Comparison of ENCODE assay signal across 11 cellular contexts in the genomic region with DNA sequence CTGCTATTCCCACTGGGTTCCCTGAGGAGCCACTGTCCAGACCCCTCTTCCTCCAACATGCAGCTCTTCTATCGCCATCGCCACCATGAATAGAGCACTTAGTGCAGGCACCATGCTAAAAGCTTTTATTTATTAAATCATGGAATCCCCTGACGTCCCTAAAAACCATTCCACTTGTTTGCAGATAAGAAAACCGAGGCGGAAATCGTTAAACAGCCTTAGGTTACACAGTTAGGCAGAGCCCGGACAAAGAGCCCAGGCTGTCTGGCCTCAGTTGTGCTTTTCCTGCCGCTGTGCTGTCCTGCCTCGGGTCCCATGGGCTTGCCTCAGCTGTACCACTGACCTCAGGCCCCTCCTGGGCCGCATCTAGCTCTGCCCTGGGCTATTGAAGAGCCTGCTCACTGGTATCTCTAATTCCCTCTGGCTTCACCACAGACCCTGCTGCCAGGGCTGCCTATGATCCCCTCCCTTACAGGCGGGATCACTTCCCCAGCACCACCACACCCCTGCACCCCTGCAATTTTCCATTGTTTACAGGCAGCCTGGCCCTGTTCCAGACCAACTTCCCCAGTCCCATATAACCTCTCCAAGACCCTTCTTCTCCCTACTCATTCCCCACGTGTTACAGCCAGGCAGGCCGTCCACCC. TPM values are rescaled to one million over a fixed set of nuclear protein-coding genes. Genes with fewer than 3 reads are reported as not detected.
DNase-seq lines count a peak whose midpoint lies in the region; ATAC-seq and TF ChIP-seq lines count a peak whose summit lies in the region.
"Had no signal": no experiment of that assay in that cellular context is flagged by ENCODE, and none has a peak within 500 bp of the region (broad histone marks: within the 10 kb centered on the region; RNA-seq: fewer than 3 reads in every experiment).

No MANE protein-coding gene starts in this region.

- intact Hi-C loops in body of pancreas (cut with DNase I) = no loop called here

- in situ Hi-C loops in KBM-7 (cut with MboI; ENCODE audit: low pct_unique_long_range_greater_than_20kb, low sequenced_read_pairs) = no loop called here

- no peaks in the 10 kb centered on the region for H3K9me3 ChIP-seq in body of pancreas
- H3K9me3 ChIP-seq in liver (ENCODE audit: control insufficient read depth in 4 of 4, low read length in 3 of 4) = no peaks in the 10 kb centered on the region
- H3K9me3 ChIP-seq in subcutaneous abdominal adipose tissue (ENCODE audit: control insufficient read depth in 5 of 5, low read length in 5 of 5) = no peaks in the 10 kb centered on the region

- H3K27ac ChIP-seq in body of pancreas (peak overlapping the region in 3 of 4 donors; percentile 30 to 46 (median 42)), liver (ENCODE audit: low read depth in 1 of 2, low read length in 2 of 2) (peak overlapping the region; percentile 75 to 85), subcutaneous abdominal adipose tissue (ENCODE audit: low read depth, low read length) (peak overlapping the region; percentile 89)

- ATAC-seq in body of pancreas = no peak
- no peak for ATAC-seq in GM21528 (IDR thresholded peaks at IDR 0.05; ENCODE audit: low FRiP score, unreplicated experiment)
- ATAC-seq: stimulated activated naive CD8-positive, alpha-beta T cell treated with anti-CD3 and anti-CD28 coated beads, Interleukin-15, amount 100 ng/mL, for 72 hours had no signal

- H3K4me3 ChIP-seq in body of pancreas = no peak overlapping the region
- no peak overlapping the region for H3K4me3 ChIP-seq in liver (ENCODE audit: low read depth in 1 of 3, low read length in 3 of 3)
- H3K4me3 ChIP-seq in subcutaneous abdominal adipose tissue (ENCODE audit: low read depth in 1 of 5, low read length in 5 of 5) = peak overlapping the region in 3 of 5 donors; percentile 13 to 50 (median 32)
- H3K4me3 ChIP-seq: lung had no signal

- no peaks in the 10 kb centered on the region for H3K36me3 ChIP-seq in body of pancreas (replicated peaks in 1 of 2; ENCODE audit: insufficient read depth in 1 of 2, low read depth in 2 of 2)
- H3K36me3 ChIP-seq in liver (ENCODE audit: control insufficient read depth in 4 of 4, insufficient read depth in 3 of 4, low read depth in 1 of 4, low read length in 3 of 4) = no peaks in the 10 kb centered on the region
- no peaks in the 10 kb centered on the region for H3K36me3 ChIP-seq in subcutaneous abdominal adipose tissue (ENCODE audit: control insufficient read depth in 5 of 5, insufficient read depth in 5 of 5, low read length in 5 of 5)

- TF ChIP-seq POLR2A in body of pancreas (IDR thresholded peaks at IDR 0.05) = no peak

- H3K27me3 ChIP-seq in body of pancreas (no peaks in the 10 kb centered on the region), liver (ENCODE audit: control insufficient read depth in 4 of 4, insufficient read depth in 4 of 4, low read length in 3 of 4) (no peaks in the 10 kb centered on the region), subcutaneous abdominal adipose tissue (ENCODE audit: control insufficient read depth in 5 of 5, insufficient read depth in 4 of 5, low read length in 5 of 5) (no peaks in the 10 kb centered on the region)

- no peak for TF ChIP-seq RAD21 in liver (IDR thresholded peaks at IDR 0.05)

- no peak for TF ChIP-seq CTCF in body of pancreas (IDR thresholded peaks at IDR 0.05)
- no peak for TF ChIP-seq CTCF in liver (IDR thresholded peaks at IDR 0.05; ENCODE audit: low read depth, low read length, missing input control)

- DNase-seq in NCI-H226 (peak; percentile 9), body of pancreas (no peak), SW 1271 (lab: John Stamatoyannopoulos, UW) (no peak), KBM-7 (no peak), SIG-M5 treated with dmso at 0.1 percent for 504 hours (lab: John Stamatoyannopoulos, UW; ENCODE audit: unreplicated experiment) (no peak)
- DNase-seq: effector CD8-positive, alpha-beta T cell; stimulated activated naive CD8-positive, alpha-beta T cell treated with anti-CD3 and anti-CD28 coated beads, Interleukin-15, amount 100 ng/mL, for 72 hours had no signal

- H3K9ac ChIP-seq in liver (ENCODE audit: low read depth in 1 of 2, low read length in 2 of 2) (no peak overlapping the region), subcutaneous abdominal adipose tissue (ENCODE audit: low read length in 5 of 5) (peak overlapping the region in 1 of 5 donors; percentile 42)

- peaks cover 10% of the 10 kb centered on the region for H3K4me1 ChIP-seq in body of pancreas
- peaks cover 4 to 17% (median 14%) of the 10 kb centered on the region in 4 donors for H3K4me1 ChIP-seq in liver (ENCODE audit: control insufficient read depth in 4 of 4, insufficient read depth in 4 of 4, low read length in 3 of 4)
- H3K4me1 ChIP-seq in subcutaneous abdominal adipose tissue (ENCODE audit: control insufficient read depth in 5 of 5, insufficient read depth in 5 of 5, low read length in 5 of 5) = peaks cover 13 to 69% (median 62%) of the 10 kb centered on the region in 5 donors

- 66 to 70% methylated on average over 13 of the region's 13 CpGs for WGBS in body of pancreas, 2 donors
- whole genome bisulfite sequencing in liver = 71% methylated on average over 13 of the region's 13 CpGs

TF ChIP-seq in liver, 16 proteins besides CTCF, POLR2A, EP300 and RAD21:
- no peak for TF ChIP-seq FOXA2 (IDR thresholded peaks at IDR 0.05)
- no peak for TF ChIP-seq FOXA1 (IDR thresholded peaks at IDR 0.05)
- TF ChIP-seq HNF4G (IDR thresholded peaks at IDR 0.05) = no peak
- no peak for TF ChIP-seq MAX (IDR thresholded peaks at IDR 0.05)
- TF ChIP-seq, protein P1, sequence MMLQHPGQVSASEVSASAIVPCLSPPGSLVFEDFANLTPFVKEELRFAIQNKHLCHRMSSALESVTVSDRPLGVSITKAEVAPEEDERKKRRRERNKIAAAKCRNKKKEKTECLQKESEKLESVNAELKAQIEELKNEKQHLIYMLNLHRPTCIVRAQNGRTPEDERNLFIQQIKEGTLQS (IDR thresholded peaks at IDR 0.05) = no peak
- TF ChIP-seq ZBTB33 (IDR thresholded peaks at IDR 0.05) = no peak
- TF ChIP-seq RXRA (IDR thresholded peaks at IDR 0.05) = no peak
- no peak for TF ChIP-seq GABPA (IDR thresholded peaks at IDR 0.05 in 1 of 2, conservative IDR thresholded peaks at IDR 0.05 in 1 of 2)
- no peak for TF ChIP-seq SP1 (IDR thresholded peaks at IDR 0.05)
- TF ChIP-seq NR2F2 (IDR thresholded peaks at IDR 0.05) = no peak
- TF ChIP-seq TAF1 (conservative IDR thresholded peaks at IDR 0.05) = no peak
- no peak for TF ChIP-seq EGR1 (IDR thresholded peaks at IDR 0.05; ENCODE audit: low read depth in 2 of 2)
- no peak for TF ChIP-seq HNF4A (conservative IDR thresholded peaks at IDR 0.05)
- no peak for TF ChIP-seq JUND (IDR thresholded peaks at IDR 0.05)
- TF ChIP-seq, protein P2, sequence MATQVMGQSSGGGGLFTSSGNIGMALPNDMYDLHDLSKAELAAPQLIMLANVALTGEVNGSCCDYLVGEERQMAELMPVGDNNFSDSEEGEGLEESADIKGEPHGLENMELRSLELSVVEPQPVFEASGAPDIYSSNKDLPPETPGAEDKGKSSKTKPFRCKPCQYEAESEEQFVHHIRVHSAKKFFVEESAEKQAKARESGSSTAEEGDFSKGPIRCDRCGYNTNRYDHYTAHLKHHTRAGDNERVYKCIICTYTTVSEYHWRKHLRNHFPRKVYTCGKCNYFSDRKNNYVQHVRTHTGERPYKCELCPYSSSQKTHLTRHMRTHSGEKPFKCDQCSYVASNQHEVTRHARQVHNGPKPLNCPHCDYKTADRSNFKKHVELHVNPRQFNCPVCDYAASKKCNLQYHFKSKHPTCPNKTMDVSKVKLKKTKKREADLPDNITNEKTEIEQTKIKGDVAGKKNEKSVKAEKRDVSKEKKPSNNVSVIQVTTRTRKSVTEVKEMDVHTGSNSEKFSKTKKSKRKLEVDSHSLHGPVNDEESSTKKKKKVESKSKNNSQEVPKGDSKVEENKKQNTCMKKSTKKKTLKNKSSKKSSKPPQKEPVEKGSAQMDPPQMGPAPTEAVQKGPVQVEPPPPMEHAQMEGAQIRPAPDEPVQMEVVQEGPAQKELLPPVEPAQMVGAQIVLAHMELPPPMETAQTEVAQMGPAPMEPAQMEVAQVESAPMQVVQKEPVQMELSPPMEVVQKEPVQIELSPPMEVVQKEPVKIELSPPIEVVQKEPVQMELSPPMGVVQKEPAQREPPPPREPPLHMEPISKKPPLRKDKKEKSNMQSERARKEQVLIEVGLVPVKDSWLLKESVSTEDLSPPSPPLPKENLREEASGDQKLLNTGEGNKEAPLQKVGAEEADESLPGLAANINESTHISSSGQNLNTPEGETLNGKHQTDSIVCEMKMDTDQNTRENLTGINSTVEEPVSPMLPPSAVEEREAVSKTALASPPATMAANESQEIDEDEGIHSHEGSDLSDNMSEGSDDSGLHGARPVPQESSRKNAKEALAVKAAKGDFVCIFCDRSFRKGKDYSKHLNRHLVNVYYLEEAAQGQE (IDR thresholded peaks at IDR 0.05) = no peak
- TF ChIP-seq YY1 (IDR thresholded peaks at IDR 0.05) = no peak

RNA-seq across cellular contexts. Expression of gene TUB, which starts 13.0 kb away (rescaled TPM):
- total RNA-seq in body of pancreas (1 to 10 TPM; 2.9 to 8.6 TPM), liver (1 to 10 TPM in 1 of 2 donors, under 1 TPM in 1; 0.98 to 1.3 TPM)
- under 1 TPM; 0.15 to 0.35 TPM for polyA plus RNA-seq in liver

Comparison
In these comparisons a context has a peak if more than half of its experiments do, and no peak if none do; other contexts are left out.
1. H3K4me3 ChIP-seq: peak in subcutaneous abdominal adipose tissue (3 of 5); none in body of pancreas (0 of 2) and liver (0 of 3).
2. Peak in every context shown above with its lines, with median percentiles within 50 percentile points of each other: H3K27ac ChIP-seq.